Comparison of ENCODE assay signal across 8 cellular contexts in genomic region chr2:138787053-138787666, GRCh38. TPM values are rescaled to one million over a fixed set of nuclear protein-coding genes. Genes with fewer than 3 reads are reported as not detected.
A peak's percentile ranks its signal among the peaks of the same experiment; 100 is the strongest.
DNase-seq lines count a peak whose midpoint lies in the region; ATAC-seq, FAIRE-seq and TF ChIP-seq lines count a peak whose summit lies in the region.

No MANE protein-coding gene starts in this region.

- peaks cover 9 to 17% (median 16%) of the 10 kb centered on the region in 5 donors for H3K27me3 Mint-ChIP-seq in naive thymus-derived CD4-positive, alpha-beta T cell
- peaks cover 0 to 6% (median 3%) of the 10 kb centered on the region in 3 donors for H3K27me3 Mint-ChIP-seq in immature natural killer cell (ENCODE audit: low read depth in 3 of 3)

- H3K27ac Mint-ChIP-seq in naive thymus-derived CD4-positive, alpha-beta T cell: no peak overlapping the region
- no peak overlapping the region for H3K27ac Mint-ChIP-seq in immature natural killer cell

- no peaks in the 10 kb centered on the region for H3K36me3 Mint-ChIP-seq in naive thymus-derived CD4-positive, alpha-beta T cell
- H3K36me3 Mint-ChIP-seq in immature natural killer cell: no peaks in the 10 kb centered on the region

- H3K27ac ChIP-seq in naive thymus-derived CD4-positive, alpha-beta T cell (ENCODE audit: low read depth, low read length): no peak overlapping the region

- ATAC-seq in naive thymus-derived CD4-positive, alpha-beta T cell: no peak
- ATAC-seq in HG02938 (IDR thresholded peaks at IDR 0.05; ENCODE audit: unreplicated experiment): no peak

- CTCF ChIA-PET in naive thymus-derived CD4-positive, alpha-beta T cell (lab: Charles Lee): interaction anchor here (0.7 to 1.9 kb wide), 5 partner anchors 44 to 921 kb away, joined by 3 to 8 read pairs (median 3); no protein-coding TSS in a partner anchor

- no peaks in the 10 kb centered on the region for H3K36me3 ChIP-seq in naive thymus-derived CD4-positive, alpha-beta T cell (ENCODE audit: control insufficient read depth in 2 of 3, insufficient read depth in 3 of 3, low read length in 3 of 3)

- TF ChIP-seq CTCF in D721Med (IDR thresholded peaks at IDR 0.05; ENCODE audit: insufficient read depth, missing control alignments) (peak; percentile 92), choroid plexus epithelial cell (conservative IDR thresholded peaks at IDR 0.05; ENCODE audit: low read depth, low read length) (peak; percentile 74)

- H3K4me3 ChIP-seq in choroid plexus epithelial cell (ENCODE audit: low read depth, low read length): no peak overlapping the region
- H3K4me3 ChIP-seq in naive thymus-derived CD4-positive, alpha-beta T cell (ENCODE audit: low read length): no peak overlapping the region

- POLR2A ChIA-PET in naive thymus-derived CD4-positive, alpha-beta T cell (lab: Charles Lee): no interaction called here

- intact Hi-C loops in naive thymus-derived CD4-positive, alpha-beta T cell (cut with micrococcal nuclease): loop anchor here (1.0 to 2.0 kb wide), 4 partner anchors 310 to 920 kb away; no protein-coding TSS in a partner anchor

- H3K4me1 ChIP-seq in naive thymus-derived CD4-positive, alpha-beta T cell (ENCODE audit: control insufficient read depth in 2 of 2, insufficient read depth in 2 of 2, low read length in 2 of 2): no peaks in the 10 kb centered on the region

- H3K9me3 Mint-ChIP-seq in naive thymus-derived CD4-positive, alpha-beta T cell: peaks cover 0 to 4% (median 0%) of the 10 kb centered on the region in 11 donors
- H3K9me3 Mint-ChIP-seq in immature natural killer cell: peaks cover 0 to 6% (median 0%) of the 10 kb centered on the region in 6 donors

- no peaks in the 10 kb centered on the region for H3K27me3 ChIP-seq in naive thymus-derived CD4-positive, alpha-beta T cell (ENCODE audit: control insufficient read depth in 2 of 2, insufficient read depth in 2 of 2, low read length in 2 of 2)

- no peaks in the 10 kb centered on the region for H3K4me1 Mint-ChIP-seq in naive thymus-derived CD4-positive, alpha-beta T cell
- H3K4me1 Mint-ChIP-seq in immature natural killer cell: no peaks in the 10 kb centered on the region

- no peak overlapping the region for H3K4me3 Mint-ChIP-seq in naive thymus-derived CD4-positive, alpha-beta T cell
- no peak overlapping the region for H3K4me3 Mint-ChIP-seq in immature natural killer cell

- no peaks in the 10 kb centered on the region for H3K9me3 ChIP-seq in naive thymus-derived CD4-positive, alpha-beta T cell (ENCODE audit: control insufficient read depth in 2 of 3, low read length in 3 of 3)

- DNase-seq in D721Med (ENCODE audit: insufficient read length, low spot score) (no peak), H4 (ENCODE audit: low spot score) (peak; percentile 30), NCI-H345 treated with DMSO at 0.1 percent for 48 hours (lab: John Stamatoyannopoulos, UW; ENCODE audit: unreplicated experiment) (peak; percentile 34), choroid plexus epithelial cell (ENCODE audit: low read depth) (peak; percentile 66), immature natural killer cell (no peak)
- peak in 5 of 9 donors; percentile 3 to 14 (median 5) for DNase-seq in naive thymus-derived CD4-positive, alpha-beta T cell
- DNase-seq in effector CD8-positive, alpha-beta T cell (lab: John Stamatoyannopoulos, UW): no peak

- peak; percentile 72 for FAIRE-seq in D721Med (lab: Jason Lieb, UNC)

RNA-seq across cellular contexts. Expression of gene NXPH2, which starts 7.0 kb away (rescaled TPM):
- total RNA-seq in H4 (2014; rRNA removed; shearing (Covaris generic)): 0.80 and 3.2 TPM in 2 replicates
- total RNA-seq in naive thymus-derived CD4-positive, alpha-beta T cell: not detected
- not detected for polyA plus RNA-seq in naive thymus-derived CD4-positive, alpha-beta T cell
- not detected for polyA plus RNA-seq in immature natural killer cell

Comparison
In these comparisons a context has a peak if more than half of its experiments do, and no peak if none do; other contexts are left out.
1. DNase-seq: peak in H4 (single experiment), NCI-H345 treated with DMSO at 0.1 percent for 48 hours (single experiment), choroid plexus epithelial cell (single experiment) and naive thymus-derived CD4-positive, alpha-beta T cell (5 of 9); none in D721Med (single experiment), immature natural killer cell (0 of 3) and effector CD8-positive, alpha-beta T cell (single experiment).